ENCODE assay signal across 14 cellular contexts in genomic region chr14:81384900-81385299, GRCh38. TPM values are rescaled to one million over a fixed set of nuclear protein-coding genes. Genes with fewer than 3 reads are reported as not detected.
DNase-seq lines count a peak whose midpoint lies in the region; ATAC-seq and TF ChIP-seq lines count a peak whose summit lies in the region.
"Had no signal": no experiment of that assay in that cellular context is flagged by ENCODE, and none has a peak within 500 bp of the region (broad histone marks: within the 10 kb centered on the region; RNA-seq: fewer than 3 reads in every experiment).

No MANE protein-coding gene starts in this region.

- peaks cover 12% of the 10 kb centered on the region for H3K27me3 Mint-ChIP-seq in chondrocyte (ENCODE audit: low read depth)
- H3K27me3 Mint-ChIP-seq: stimulated activated naive CD8-positive, alpha-beta T cell treated with anti-CD3 and anti-CD28 coated beads, Interleukin-15, Interleukin-2, amounts not matched to agents 100 ng/mL and 50 ng/mL, for 24 hours had no signal

- peak overlapping the region; percentile 90 for H3K27ac ChIP-seq in VCaP
- H3K27ac ChIP-seq: coronary artery, hepatocyte had no signal

- no peaks in the 10 kb centered on the region for H3K4me1 Mint-ChIP-seq in chondrocyte (ENCODE audit: low read depth)
- H3K4me1 Mint-ChIP-seq: naive thymus-derived CD8-positive, alpha-beta T cell had no signal

- H3K4me3 Mint-ChIP-seq in chondrocyte (ENCODE audit: unreplicated experiment): no peak overlapping the region
- H3K4me3 Mint-ChIP-seq: activated T-cell treated with anti-CD3 and anti-CD28 coated beads, Interleukin-2, amount 50 U/mL, for 4 hours; naive thymus-derived CD8-positive, alpha-beta T cell; stimulated activated naive CD8-positive, alpha-beta T cell treated with anti-CD3 and anti-CD28 coated beads, Interleukin-15, Interleukin-2, amounts not matched to agents 100 ng/mL and 50 ng/mL, for 24 hours had no signal

- in situ Hi-C loops in ACHN (cut with HindIII; ENCODE audit: low pct_ligation_motif_present, low pct_unique_long_range_greater_than_20kb, low sequenced_read_pairs): no loop called here

- H3K27ac Mint-ChIP-seq in chondrocyte (ENCODE audit: unreplicated experiment): no peak overlapping the region
- H3K27ac Mint-ChIP-seq: naive thymus-derived CD8-positive, alpha-beta T cell; stimulated activated naive CD8-positive, alpha-beta T cell treated with anti-CD3 and anti-CD28 coated beads, Interleukin-15, Interleukin-2, amounts not matched to agents 100 ng/mL and 50 ng/mL, for 24 hours had no signal

- TF ChIP-seq CTCF in VCaP (conservative IDR thresholded peaks at IDR 0.05) (no peak), chondrocyte (IDR thresholded peaks at IDR 0.05) (no peak)

- ATAC-seq in HG03457 (IDR thresholded peaks at IDR 0.05; ENCODE audit: unreplicated experiment) (no peak), GM18873 (IDR thresholded peaks at IDR 0.05; ENCODE audit: low FRiP score, unreplicated experiment) (no peak)
- ATAC-seq: activated T-cell treated with anti-CD3 and anti-CD28 coated beads, Interleukin-2, amount 50 U/mL, for 4 hours; naive thymus-derived CD8-positive, alpha-beta T cell had no signal

- H3K36me3 Mint-ChIP-seq in chondrocyte (ENCODE audit: low read depth): no peaks in the 10 kb centered on the region
- H3K36me3 Mint-ChIP-seq: naive thymus-derived CD8-positive, alpha-beta T cell had no signal

- peaks cover 9% of the 10 kb centered on the region for H3K9me3 Mint-ChIP-seq in chondrocyte (ENCODE audit: low read depth)
- H3K9me3 Mint-ChIP-seq: activated T-cell treated with anti-CD3 and anti-CD28 coated beads, Interleukin-2, amount 50 U/mL, for 4 hours; naive thymus-derived CD8-positive, alpha-beta T cell; stimulated activated naive CD8-positive, alpha-beta T cell treated with anti-CD3 and anti-CD28 coated beads, Interleukin-15, Interleukin-2, amounts not matched to agents 100 ng/mL and 50 ng/mL, for 24 hours had no signal

- DNase-seq in ACHN: peak; percentile 93
- DNase-seq in M059J (ENCODE audit: low read depth): peak; percentile 79
- DNase-seq in iris pigment epithelial cell (ENCODE audit: low read depth): peak; percentile 45
- DNase-seq in DMS53 (lab: John Stamatoyannopoulos, UW): no peak
- DNase-seq in chondrocyte (ENCODE audit: low spot score): no peak
- DNase-seq: activated T-cell treated with anti-CD3 and anti-CD28 coated beads, Interleukin-2, amount 50 U/mL, for 4 hours; KBM-7; naive thymus-derived CD8-positive, alpha-beta T cell had no signal

RNA-seq across cellular contexts. Expression of gene STON2, which starts 15.2 kb away (rescaled TPM):
- 0.20 and 1.3 TPM in 2 replicates for total RNA-seq in M059J (2014; rRNA removed; shearing (Covaris generic))
- total RNA-seq in chondrocyte: not detected in 3 replicates
- total RNA-seq: naive thymus-derived CD8-positive, alpha-beta T cell had no signal

Comparison
In these comparisons a context has a peak if more than half of its experiments do, and no peak if none do; other contexts are left out.
1. DNase-seq: peak in ACHN (single experiment), M059J (single experiment) and iris pigment epithelial cell (single experiment); none in DMS53 (single experiment) and chondrocyte (single experiment).